20 cellular contexts compared by ENCODE assay signal in the genomic region with DNA sequence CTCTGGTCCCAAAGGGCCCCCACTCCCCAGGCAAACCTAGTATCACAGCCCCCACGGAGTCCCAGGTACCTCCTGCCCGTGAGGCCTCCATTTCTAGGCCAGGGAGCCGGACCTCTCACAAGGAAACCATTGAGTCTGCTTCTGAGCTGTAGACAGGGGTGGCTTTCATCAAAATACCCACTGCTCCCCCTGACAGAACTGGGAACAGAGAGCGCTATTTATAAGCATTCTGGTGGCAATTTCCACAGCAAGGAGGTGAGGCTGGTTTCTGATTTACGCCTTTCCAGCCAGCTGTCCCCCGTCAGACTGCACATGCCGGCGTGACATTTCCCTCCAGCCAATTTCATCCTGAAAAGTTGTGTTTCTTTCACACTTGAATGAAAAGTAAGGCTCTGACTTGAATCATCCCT.
DNase-seq lines count a peak whose midpoint lies in the region; ATAC-seq and TF ChIP-seq lines count a peak whose summit lies in the region.
"Had no signal": no experiment of that assay in that cellular context is flagged by ENCODE, and none has a peak within 500 bp of the region (broad histone marks: within the 10 kb centered on the region; RNA-seq: fewer than 3 reads in every experiment).

No MANE protein-coding gene starts in this region.

- H3K27me3 ChIP-seq in gastroesophageal sphincter: no peaks in the 10 kb centered on the region
- no peaks in the 10 kb centered on the region for H3K27me3 ChIP-seq in right lobe of liver
- H3K27me3 ChIP-seq: MG63, neural progenitor cell, SJCRH30 had no signal

- H3K9me3 ChIP-seq in gastroesophageal sphincter (no peaks in the 10 kb centered on the region), right lobe of liver (no peaks in the 10 kb centered on the region)
- H3K9me3 ChIP-seq: MG63, SJCRH30 had no signal

- H3K27ac ChIP-seq in gastroesophageal sphincter (peak overlapping the region in 2 of 4 donors; percentile 9 to 10), right lobe of liver (no peak overlapping the region)
- H3K27ac ChIP-seq: HL-60, neural progenitor cell, SJCRH30 had no signal

- no peak for TF ChIP-seq CTCF in gastroesophageal sphincter (IDR thresholded peaks at IDR 0.05)
- TF ChIP-seq CTCF in right lobe of liver (IDR thresholded peaks at IDR 0.05): no peak

- peak; percentile 19 for ATAC-seq in gastroesophageal sphincter
- ATAC-seq in right lobe of liver: no peak
- no peak for ATAC-seq in GM18909 (IDR thresholded peaks at IDR 0.05; ENCODE audit: poor library complexity, unreplicated experiment)
- ATAC-seq: T-helper 17 cell had no signal

- in situ Hi-C loops in G401 (cut with HindIII; ENCODE audit: low sequenced_read_pairs) (no loop called here), SK-MEL-5 (cut with HindIII; ENCODE audit: low pct_unique_long_range_greater_than_20kb, low sequenced_read_pairs) (no loop called here)

- WGBS in gastroesophageal sphincter (ENCODE audit: low coverage in 1 of 2), 2 donors: 75% methylated on average over 5 of the region's 8 CpGs; no CpG with 5 or more reads in 1 of the 2 donors
- 90% methylated on average over 5 of the region's 8 CpGs for WGBS in right lobe of liver (ENCODE audit: insufficient coverage, low coverage, low lambda C conversion rate, missing lambda C conversion rate)

- no peaks in the 10 kb centered on the region for H3K4me1 ChIP-seq in gastroesophageal sphincter
- no peaks in the 10 kb centered on the region for H3K4me1 ChIP-seq in right lobe of liver
- H3K4me1 ChIP-seq: neural progenitor cell, SJCRH30 had no signal

- DNase-seq in G401 (ENCODE audit: low spot score) (peak; percentile 23), SK-MEL-5 (ENCODE audit: low read depth, low spot score) (peak; percentile 94), occipital lobe (lab: John Stamatoyannopoulos, UW) (peak; percentile 64), right lobe of liver (no peak), NCI-H187 treated with DMSO at 0.1 percent for 48 hours (lab: John Stamatoyannopoulos, UW) (no peak)
- DNase-seq in effector CD8-positive, alpha-beta T cell (lab: John Stamatoyannopoulos, UW): no peak
- DNase-seq: activated naive CD4-positive, alpha-beta T cell; aorta; CD4-positive, alpha-beta T cell; HCEC 1CT; MG63; NCI-H2081; NCI-H510A; OCI-M1; T-helper 17 cell had no signal

- TF ChIP-seq EP300 in gastroesophageal sphincter (IDR thresholded peaks at IDR 0.05): no peak

- intact Hi-C loops in right lobe of liver (cut with DNase I): no loop called here

- TF ChIP-seq POLR2A in gastroesophageal sphincter (IDR thresholded peaks at IDR 0.05) (no peak), right lobe of liver (IDR thresholded peaks at IDR 0.05) (no peak)

- no peak overlapping the region for H3K4me3 ChIP-seq in gastroesophageal sphincter
- H3K4me3 ChIP-seq in right lobe of liver: no peak overlapping the region
- H3K4me3 ChIP-seq: MG63, neural progenitor cell, SJCRH30 had no signal

- H3K36me3 ChIP-seq in gastroesophageal sphincter (no peaks in the 10 kb centered on the region), right lobe of liver (no peaks in the 10 kb centered on the region)
- H3K36me3 ChIP-seq: MG63, neural progenitor cell, SJCRH30 had no signal

Comparison
In these comparisons a context has a peak if more than half of its experiments do, and no peak if none do; other contexts are left out.
1. DNase-seq: peak in G401 (single experiment), SK-MEL-5 (single experiment) and occipital lobe (single experiment); none in right lobe of liver (0 of 3), effector CD8-positive, alpha-beta T cell (single experiment) and NCI-H187 treated with DMSO at 0.1 percent for 48 hours (single experiment).